ENCODE assay signal across 24 cellular contexts in the genomic region with DNA sequence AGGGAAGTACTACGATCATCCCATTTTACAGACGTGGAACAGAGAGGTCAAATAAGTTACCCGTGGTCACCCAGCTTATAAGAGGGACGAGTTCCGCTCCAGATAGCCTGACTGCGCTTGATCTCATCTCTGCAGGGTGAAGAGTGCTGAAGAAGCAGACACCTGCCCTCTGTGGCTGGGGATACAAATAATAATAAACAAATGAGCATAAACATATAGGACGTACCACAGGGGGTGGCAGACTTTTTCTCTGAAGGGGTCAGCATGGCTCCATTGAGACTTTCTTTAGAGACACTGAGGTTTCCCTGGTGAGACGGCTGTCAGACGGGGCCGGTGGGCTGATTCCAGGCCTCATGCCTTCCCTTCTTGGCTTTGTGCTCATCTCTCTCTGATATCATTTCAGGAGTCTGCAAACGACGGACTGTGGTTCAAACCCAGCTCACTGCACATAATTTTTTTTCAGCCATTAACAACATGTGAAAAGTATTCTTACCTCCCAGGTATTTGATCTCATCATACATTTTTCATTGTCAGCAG. TPM values are rescaled to one million over a fixed set of nuclear protein-coding genes. Genes with fewer than 3 reads are reported as not detected.
A peak's percentile ranks its signal among the peaks of the same experiment; 100 is the strongest.
DNase-seq lines count a peak whose midpoint lies in the region; ATAC-seq, FAIRE-seq and TF ChIP-seq lines count a peak whose summit lies in the region.
"Had no signal": no experiment of that assay in that cellular context is flagged by ENCODE, and none has a peak within 500 bp of the region (broad histone marks: within the 10 kb centered on the region; RNA-seq: fewer than 3 reads in every experiment).

No MANE protein-coding gene starts in this region.

- no peak overlapping the region for H3K4me3 ChIP-seq in SK-N-SH (ENCODE audit: low read depth in 2 of 2, low read length in 1 of 2)
- no peak overlapping the region for H3K4me3 ChIP-seq in right atrium auricular region
- H3K4me3 ChIP-seq in pancreas: no peak overlapping the region
- H3K4me3 ChIP-seq: BLaER1, GM23248 had no signal

- DNase-seq in SK-N-SH (peak; percentile 3), right atrium auricular region (ENCODE audit: low spot score) (peak; percentile 43), Right ventricle myocardium inferior (ENCODE audit: missing footprints) (no peak), pancreas (no peak)
- DNase-seq in activated CD8-positive, alpha-beta memory T cell treated with anti-CD3 and anti-CD28 coated beads for 24 hours: peak; percentile 42
- no peak for DNase-seq in activated CD8-positive, alpha-beta memory T cell treated with anti-CD3 and anti-CD28 coated beads, Interleukin-2, amount 10 ng/mL, durations not matched to agents 7 days and 5 days
- DNase-seq: Caco-2; CD4-positive, CD25-positive, alpha-beta regulatory T cell; DMS153; DND-41; GM23248; H7; HCEC 1CT had no signal

- H3K9me3 Mint-ChIP-seq in activated CD8-positive, alpha-beta memory T cell treated with anti-CD3 and anti-CD28 coated beads, Interleukin-2, amount 10 ng/mL, durations not matched to agents 7 days and 5 days (ENCODE audit: low read depth): no peaks in the 10 kb centered on the region
- H3K9me3 Mint-ChIP-seq: CD4-positive, CD25-positive, alpha-beta regulatory T cell; CD8-positive, alpha-beta T cell had no signal

- no peak for ATAC-seq in SK-N-SH treated with all-trans-retinoic acid at 6 μM for 48 hours
- no peak for ATAC-seq in activated CD8-positive, alpha-beta memory T cell treated with anti-CD3 and anti-CD28 coated beads, Interleukin-2, amount 10 ng/mL, durations not matched to agents 7 days and 5 days
- ATAC-seq in Right ventricle myocardium inferior: no peak
- ATAC-seq in pancreas: no peak
- ATAC-seq: CD8-positive, alpha-beta T cell had no signal

- H3K9me3 ChIP-seq in SK-N-SH (no peaks in the 10 kb centered on the region), right atrium auricular region (no peaks in the 10 kb centered on the region), pancreas (no peaks in the 10 kb centered on the region)
- H3K9me3 ChIP-seq: BLaER1, Caco-2 had no signal

- H3K36me3 ChIP-seq in SK-N-SH (replicated peaks in 1 of 2; ENCODE audit: control insufficient read depth in 1 of 2, insufficient read depth in 2 of 2, low read length in 1 of 2) (no peaks in the 10 kb centered on the region), right atrium auricular region (no peaks in the 10 kb centered on the region), pancreas (no peaks in the 10 kb centered on the region)
- H3K36me3 ChIP-seq: BLaER1 had no signal

- no peak overlapping the region for H2AFZ ChIP-seq in SK-N-SH (ENCODE audit: low read depth)
- H2AFZ ChIP-seq: GM23248 had no signal

- CTCF ChIA-PET in SK-N-SH (lab: Yijun Ruan, JAX): no interaction called here
- CTCF ChIA-PET in activated CD8-positive, alpha-beta memory T cell treated with anti-CD3 and anti-CD28 coated beads, Interleukin-2, amount 10 ng/mL, durations not matched to agents 7 days and 5 days (lab: Charles Lee): interaction anchor here (1.0 kb wide), 1 partner anchor 34 kb away, joined by 4 read pairs; no protein-coding TSS in a partner anchor

- TF ChIP-seq EP300 in SK-N-SH (IDR thresholded peaks at IDR 0.05; ENCODE audit: borderline replicate concordance in 1 of 2, low read depth in 1 of 2, low read length in 1 of 2): no peak

- H3K27me3 Mint-ChIP-seq in activated CD8-positive, alpha-beta memory T cell treated with anti-CD3 and anti-CD28 coated beads, Interleukin-2, amount 10 ng/mL, durations not matched to agents 7 days and 5 days: peaks cover 4% of the 10 kb centered on the region
- H3K27me3 Mint-ChIP-seq: B cell; CD4-positive, CD25-positive, alpha-beta regulatory T cell had no signal

- no peaks in the 10 kb centered on the region for H3K36me3 Mint-ChIP-seq in activated CD8-positive, alpha-beta memory T cell treated with anti-CD3 and anti-CD28 coated beads, Interleukin-2, amount 10 ng/mL, durations not matched to agents 7 days and 5 days
- H3K36me3 Mint-ChIP-seq: CD4-positive, CD25-positive, alpha-beta regulatory T cell; CD8-positive, alpha-beta T cell had no signal

- H3K27ac ChIP-seq in SK-N-SH (ENCODE audit: low read depth in 2 of 2, low read length in 1 of 2): no peak overlapping the region
- no peak overlapping the region for H3K27ac ChIP-seq in right atrium auricular region
- H3K27ac ChIP-seq in pancreas: no peak overlapping the region
- H3K27ac ChIP-seq: 22Rv1, BLaER1, C4-2B, GM23248 had no signal

- peaks cover 78% of the 10 kb centered on the region for H3K27me3 ChIP-seq in SK-N-SH (ENCODE audit: insufficient read depth)
- H3K27me3 ChIP-seq in right atrium auricular region: no peaks in the 10 kb centered on the region
- no peaks in the 10 kb centered on the region for H3K27me3 ChIP-seq in pancreas
- H3K27me3 ChIP-seq: BLaER1 had no signal

- H3K79me2 ChIP-seq in SK-N-SH (ENCODE audit: insufficient read depth): no peaks in the 10 kb centered on the region

- no peak overlapping the region for H3K4me3 Mint-ChIP-seq in activated CD8-positive, alpha-beta memory T cell treated with anti-CD3 and anti-CD28 coated beads, Interleukin-2, amount 10 ng/mL, durations not matched to agents 7 days and 5 days
- H3K4me3 Mint-ChIP-seq: B cell; CD4-positive, CD25-positive, alpha-beta regulatory T cell; CD8-positive, alpha-beta T cell had no signal

- no peaks in the 10 kb centered on the region for H3K4me1 ChIP-seq in SK-N-SH (ENCODE audit: control insufficient read depth in 1 of 2, insufficient read depth in 2 of 2, low read depth in 1 of 2, low read length in 1 of 2)
- peaks cover 0 to 7% of the 10 kb centered on the region in 2 donors for H3K4me1 ChIP-seq in right atrium auricular region
- no peaks in the 10 kb centered on the region for H3K4me1 ChIP-seq in pancreas
- H3K4me1 ChIP-seq: Caco-2 had no signal

- H3K4me1 Mint-ChIP-seq in activated CD8-positive, alpha-beta memory T cell treated with anti-CD3 and anti-CD28 coated beads, Interleukin-2, amount 10 ng/mL, durations not matched to agents 7 days and 5 days: peaks cover 23% of the 10 kb centered on the region

- no peak for TF ChIP-seq RAD21 in SK-N-SH (IDR thresholded peaks at IDR 0.05; ENCODE audit: low read length)

- no peak overlapping the region for H3K9ac ChIP-seq in SK-N-SH
- H3K9ac ChIP-seq: BLaER1, GM23248 had no signal

- H4K20me1 ChIP-seq in SK-N-SH (ENCODE audit: insufficient read depth): no peaks in the 10 kb centered on the region
- H4K20me1 ChIP-seq: BLaER1 had no signal

- POLR2A ChIA-PET in SK-N-SH (lab: Yijun Ruan, JAX): no interaction called here

- H3K9me2 ChIP-seq in SK-N-SH: no peaks in the 10 kb centered on the region

- TF ChIP-seq CTCF in SK-N-SH (IDR thresholded peaks at IDR 0.05) (no peak), right atrium auricular region (IDR thresholded peaks at IDR 0.05) (no peak), pancreas (IDR thresholded peaks at IDR 0.05) (no peak)

- no peak overlapping the region for H3K27ac Mint-ChIP-seq in activated CD8-positive, alpha-beta memory T cell treated with anti-CD3 and anti-CD28 coated beads, Interleukin-2, amount 10 ng/mL, durations not matched to agents 7 days and 5 days
- H3K27ac Mint-ChIP-seq: B cell; CD4-positive, CD25-positive, alpha-beta regulatory T cell; CD8-positive, alpha-beta T cell had no signal

- intact Hi-C loops in Right ventricle myocardium inferior (cut with DNase I) (no loop called here), pancreas (cut with DNase I) (no loop called here)

- WGBS in SK-N-SH (ENCODE audit: low lambda C conversion rate): 10% methylated on average over 11 of the region's 12 CpGs
- 65 to 75% methylated on average over 12 of the region's 12 CpGs for WGBS in pancreas, 2 donors

- no peak overlapping the region for H3K4me2 ChIP-seq in SK-N-SH
- H3K4me2 ChIP-seq: BLaER1 had no signal

- no peak for FAIRE-seq in pancreas (lab: Jason Lieb, UNC)
- FAIRE-seq: A204.1, G401.6, GM12892, H1 had no signal

- H3F3A ChIP-seq in SK-N-SH (replicated peaks; ENCODE audit: insufficient read depth): no peaks in the 10 kb centered on the region

TF ChIP-seq in SK-N-SH, 30 proteins besides CTCF, POLR2A, EP300 and RAD21 (continues in another document):
- TF ChIP-seq SIN3A (IDR thresholded peaks at IDR 0.05; ENCODE audit: borderline replicate concordance, low read depth, low read length) (no peak), FOXJ3 (CRISPR knock-in tag; IDR thresholded peaks at IDR 0.05) (no peak), ELF1 (IDR thresholded peaks at IDR 0.05) (no peak), POLR2AphosphoS5 (IDR thresholded peaks at IDR 0.05; ENCODE audit: low read depth, low read length) (no peak)
- TF ChIP-seq, protein P1, sequence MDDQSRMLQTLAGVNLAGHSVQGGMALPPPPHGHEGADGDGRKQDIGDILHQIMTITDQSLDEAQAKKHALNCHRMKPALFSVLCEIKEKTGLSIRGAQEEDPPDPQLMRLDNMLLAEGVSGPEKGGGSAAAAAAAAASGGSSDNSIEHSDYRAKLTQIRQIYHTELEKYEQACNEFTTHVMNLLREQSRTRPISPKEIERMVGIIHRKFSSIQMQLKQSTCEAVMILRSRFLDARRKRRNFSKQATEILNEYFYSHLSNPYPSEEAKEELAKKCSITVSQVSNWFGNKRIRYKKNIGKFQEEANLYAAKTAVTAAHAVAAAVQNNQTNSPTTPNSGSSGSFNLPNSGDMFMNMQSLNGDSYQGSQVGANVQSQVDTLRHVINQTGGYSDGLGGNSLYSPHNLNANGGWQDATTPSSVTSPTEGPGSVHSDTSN (IDR thresholded peaks at IDR 0.05): no peak

RNA-seq across cellular contexts. Expression of a gene that starts 47.1 kb away (rescaled TPM):
- polyA plus RNA-seq in SK-N-SH (2012; rRNA removed) (not detected in 2 replicates), pancreas (under 1 TPM; 0.04 to 0.05 TPM)
- polyA plus RNA-seq in SK-N-SH (2012; cell fraction: cytosol; rRNA removed): under 0.01 TPM in 1 of 2 replicates, not detected in the other
- polyA plus RNA-seq in SK-N-SH (2012; cell fraction: nucleus; rRNA removed): 0.01 TPM in 1 of 2 replicates, not detected in the other
- total RNA-seq in activated CD8-positive, alpha-beta memory T cell treated with anti-CD3 and anti-CD28 coated beads, Interleukin-2, amount 10 ng/mL, durations not matched to agents 7 days and 5 days: 100 to 1,000 TPM; 184 to 254 TPM
- total RNA-seq in right atrium auricular region (1 to 10 TPM in 1 of 2 donors, under 1 TPM in 1; 0.15 to 1.1 TPM), Right ventricle myocardium inferior (0.68 TPM), pancreas (1 to 10 TPM in 3 of 6 donors, under 1 TPM in 3; 0.09 to 3.8 (median 0.86) TPM)
- total RNA-seq: Caco-2, GM23248 had no signal
- polyA plus RNA-seq: AG04450 had no signal

Comparison
In these comparisons a context has a peak if more than half of its experiments do, and no peak if none do; other contexts are left out.
1. DNase-seq: peak in SK-N-SH (single experiment), activated CD8-positive, alpha-beta memory T cell treated with anti-CD3 and anti-CD28 coated beads for 24 hours (single experiment) and right atrium auricular region (single experiment); none in activated CD8-positive, alpha-beta memory T cell treated with anti-CD3 and anti-CD28 coated beads, Interleukin-2, amount 10 ng/mL, durations not matched to agents 7 days and 5 days (single experiment), Right ventricle myocardium inferior (single experiment) and pancreas (0 of 6).
2. RNA of a gene that starts 47.1 kb away (total RNA-seq): 184 to 254 TPM in activated CD8-positive, alpha-beta memory T cell treated with anti-CD3 and anti-CD28 coated beads, Interleukin-2, amount 10 ng/mL, durations not matched to agents 7 days and 5 days; 0.15 to 1.1 TPM in right atrium auricular region, 0.09 to 3.8 TPM in pancreas and 0.68 TPM in Right ventricle myocardium inferior (single experiment); every median in the first group is over 10 times any median in the second.